In the genomic region with DNA sequence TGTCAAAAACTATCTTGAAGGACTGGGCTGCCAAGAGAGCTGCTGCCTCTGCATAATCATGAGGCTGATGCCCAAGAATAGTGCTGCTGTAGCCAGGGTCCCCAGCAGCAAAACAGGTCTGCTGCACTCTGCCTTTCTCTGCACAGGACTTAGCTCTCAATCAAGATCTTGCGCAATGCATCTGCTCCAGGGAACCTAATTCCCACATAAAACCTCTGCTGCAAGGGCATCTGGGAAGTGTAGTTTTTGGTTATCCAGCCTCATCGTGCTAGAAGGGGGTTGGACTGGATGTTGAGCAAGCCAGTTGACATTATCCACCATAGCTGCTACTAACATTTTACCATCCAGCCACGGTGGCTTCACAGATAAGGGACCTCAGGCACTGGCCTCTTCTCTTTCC, we compare ENCODE assay signal across 15 cellular contexts.
A peak's percentile ranks its signal among the peaks of the same experiment; 100 is the strongest.
DNase-seq lines count a peak whose midpoint lies in the region; ATAC-seq and TF ChIP-seq lines count a peak whose summit lies in the region.
"Had no signal": no experiment of that assay in that cellular context is flagged by ENCODE, and none has a peak within 500 bp of the region (broad histone marks: within the 10 kb centered on the region; RNA-seq: fewer than 3 reads in every experiment).

No MANE protein-coding gene starts in this region.

- H3K4me3 Mint-ChIP-seq in osteocyte (ENCODE audit: unreplicated experiment), result no peak overlapping the region
- H3K4me3 Mint-ChIP-seq: activated naive CD8-positive, alpha-beta T cell treated with anti-CD3 and anti-CD28 coated beads, Interleukin-2, amount 50 U/mL, for 24 hours; CD14-positive monocyte; effector memory CD8-positive, alpha-beta T cell had no signal

- H3K9me3 ChIP-seq in RWPE2 (ENCODE audit: severe bottlenecking), result no peaks in the 10 kb centered on the region

- H3K36me3 Mint-ChIP-seq in osteocyte (ENCODE audit: unreplicated experiment), result no peaks in the 10 kb centered on the region
- H3K36me3 Mint-ChIP-seq: CD14-positive monocyte had no signal

- no peak overlapping the region for H3K4me3 ChIP-seq in H7 (ENCODE audit: insufficient read depth, low read depth, low read length)
- H3K4me3 ChIP-seq in RWPE2 (ENCODE audit: severe bottlenecking), result no peak overlapping the region
- H3K4me3 ChIP-seq in fibroblast of villous mesenchyme (ENCODE audit: low read depth, low read length), result no peak overlapping the region

- H3K27me3 ChIP-seq in H7 (ENCODE audit: control insufficient read depth, insufficient read depth, low read length) (no peaks in the 10 kb centered on the region), RWPE2 (ENCODE audit: insufficient read depth, poor library complexity, severe bottlenecking) (no peaks in the 10 kb centered on the region)

- H3K27me3 Mint-ChIP-seq in osteocyte (ENCODE audit: unreplicated experiment), result no peaks in the 10 kb centered on the region

- no peak overlapping the region for H3K27ac Mint-ChIP-seq in osteocyte (ENCODE audit: unreplicated experiment)
- H3K27ac Mint-ChIP-seq: activated naive CD8-positive, alpha-beta T cell treated with anti-CD3 and anti-CD28 coated beads, Interleukin-2, amount 50 U/mL, for 24 hours; CD14-positive monocyte; effector memory CD8-positive, alpha-beta T cell had no signal

- peak; percentile 21 for DNase-seq in AG08395 (ENCODE audit: low spot score)
- peak; percentile 14 for DNase-seq in H7
- DNase-seq in RWPE2 (ENCODE audit: low spot score), result no peak
- DNase-seq in fibroblast of villous mesenchyme (ENCODE audit: low read depth), result peak; percentile 74
- no peak for DNase-seq in osteocyte (ENCODE audit: extremely low spot score, unreplicated experiment)
- DNase-seq in GF-D8 (lab: John Stamatoyannopoulos, UW), result no peak
- no peak for DNase-seq in amniotic stem cell (lab: John Stamatoyannopoulos, UW)
- DNase-seq: activated CD8-positive, alpha-beta memory T cell treated with anti-CD3 and anti-CD28 coated beads, Interleukin-2, amount 50 U/mL, for 48 hours; activated naive CD8-positive, alpha-beta T cell treated with anti-CD3 and anti-CD28 coated beads, Interleukin-2, amount 50 U/mL, for 24 hours; effector memory CD8-positive, alpha-beta T cell; hypothalamus; NCI-H1092; right cardiac atrium had no signal

- no peaks in the 10 kb centered on the region for H3K4me1 ChIP-seq in RWPE2 (ENCODE audit: insufficient read depth, poor library complexity, severe bottlenecking)

- no peak overlapping the region for H3K27ac ChIP-seq in RWPE2 (ENCODE audit: poor library complexity, severe bottlenecking)

- no peaks in the 10 kb centered on the region for H3K9me3 Mint-ChIP-seq in osteocyte (ENCODE audit: unreplicated experiment)
- H3K9me3 Mint-ChIP-seq: activated naive CD8-positive, alpha-beta T cell treated with anti-CD3 and anti-CD28 coated beads, Interleukin-2, amount 50 U/mL, for 24 hours; effector memory CD8-positive, alpha-beta T cell had no signal

- H3K36me3 ChIP-seq in H7 (replicated peaks; ENCODE audit: control insufficient read depth, insufficient read depth, low read length) (no peaks in the 10 kb centered on the region), RWPE2 (ENCODE audit: low read depth) (no peaks in the 10 kb centered on the region)

- H3K4me1 Mint-ChIP-seq in osteocyte (ENCODE audit: unreplicated experiment), result no peaks in the 10 kb centered on the region
- H3K4me1 Mint-ChIP-seq: activated naive CD8-positive, alpha-beta T cell treated with anti-CD3 and anti-CD28 coated beads, Interleukin-2, amount 50 U/mL, for 24 hours; CD14-positive monocyte had no signal

- peak; percentile 53; the same call in 1 of the 3 replicates for ATAC-seq in RWPE2 (ENCODE audit: low read depth)
- no peak for ATAC-seq in HG03354 (IDR thresholded peaks at IDR 0.05; ENCODE audit: poor library complexity, severe bottlenecking, unreplicated experiment)
- ATAC-seq: activated naive CD8-positive, alpha-beta T cell treated with anti-CD3 and anti-CD28 coated beads, Interleukin-2, amount 50 U/mL, for 24 hours; effector memory CD8-positive, alpha-beta T cell; right cardiac atrium had no signal

- TF ChIP-seq CTCF in RWPE2 (IDR thresholded peaks at IDR 0.05; ENCODE audit: poor library complexity, severe bottlenecking) (no peak), fibroblast of villous mesenchyme (IDR thresholded peaks at IDR 0.05; ENCODE audit: insufficient read depth, low read depth, low read length) (no peak), osteocyte (IDR thresholded peaks at IDR 0.05) (no peak)

Comparison
In these comparisons a context has a peak if more than half of its experiments do, and no peak if none do; other contexts are left out.
1. DNase-seq: peak in AG08395 (single experiment), H7 (single experiment) and fibroblast of villous mesenchyme (single experiment); none in RWPE2 (single experiment), osteocyte (single experiment), GF-D8 (single experiment) and amniotic stem cell (single experiment).